Comparison of ENCODE assay signal across 17 cellular contexts in the genomic region with DNA sequence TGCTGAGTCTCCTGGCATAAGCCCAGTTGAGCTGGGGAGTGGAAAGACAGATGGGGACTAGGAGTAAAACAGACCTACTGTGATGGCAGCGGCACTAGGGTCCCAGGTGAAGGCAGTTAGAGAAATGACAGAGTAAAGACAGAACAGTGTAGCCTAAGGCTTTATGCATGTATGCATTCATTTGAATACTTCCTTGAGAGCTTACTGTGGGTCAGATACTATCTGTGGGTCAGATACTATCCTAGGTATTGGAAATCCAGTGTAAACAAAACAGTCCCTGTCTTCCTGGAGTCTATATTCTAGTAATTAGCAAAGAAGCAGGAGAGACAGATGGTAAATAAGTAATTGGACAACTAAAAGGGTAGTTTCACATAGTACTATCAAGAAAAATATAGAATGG.
A peak's percentile ranks its signal among the peaks of the same experiment; 100 is the strongest.
DNase-seq lines count a peak whose midpoint lies in the region; ATAC-seq and TF ChIP-seq lines count a peak whose summit lies in the region.
"Had no signal": no experiment of that assay in that cellular context is flagged by ENCODE, and none has a peak within 500 bp of the region (broad histone marks: within the 10 kb centered on the region; RNA-seq: fewer than 3 reads in every experiment).

No MANE protein-coding gene starts in this region.

- H3K79me2 ChIP-seq in mesendoderm (ENCODE audit: control insufficient read depth, insufficient read depth, low read length), result no peaks in the 10 kb centered on the region

- H3K4me2 ChIP-seq in mesendoderm (ENCODE audit: low read length), result no peak overlapping the region
- H3K4me2 ChIP-seq: BLaER1 treated with 17β-estradiol and CSF1 and Interleukin-3, amounts not matched to agents 10 nM and 100 nM had no signal

- H2BK15ac ChIP-seq in mesendoderm (replicated peaks; ENCODE audit: low read depth), result no peak overlapping the region

- TF ChIP-seq POLR2A in gastrocnemius medialis (IDR thresholded peaks at IDR 0.05) (no peak), thyroid gland (IDR thresholded peaks at IDR 0.05) (no peak)

- BruUV-seq in Caco-2 (replicated peaks; lab: Mats Ljungman, UMichigan), result no TSS peak

- H3K9me3 Mint-ChIP-seq in Caco-2 (ENCODE audit: unreplicated experiment), result peaks cover 33% of the 10 kb centered on the region
- H3K9me3 Mint-ChIP-seq: CD4-positive, alpha-beta T cell had no signal

- POLR2A ChIA-PET in Caco-2 (lab: Charles Lee), result interaction anchor here (0.6 kb wide), 1 partner anchor 15 kb away, joined by 5 read pairs; no protein-coding TSS in a partner anchor

- H3K4me1 Mint-ChIP-seq in Caco-2 (ENCODE audit: low read depth, unreplicated experiment), result peaks cover 12% of the 10 kb centered on the region
- H3K4me1 Mint-ChIP-seq: B cell, IgD-negative memory B cell had no signal

- no peak overlapping the region for H3K4me3 Mint-ChIP-seq in Caco-2 (ENCODE audit: unreplicated experiment)
- H3K4me3 Mint-ChIP-seq: B cell; CD4-positive, alpha-beta T cell had no signal

- H3K27me3 ChIP-seq in Caco-2 (replicated peaks; ENCODE audit: control insufficient read depth, insufficient read depth, low read length) (no peaks in the 10 kb centered on the region), mesendoderm (ENCODE audit: insufficient read depth, low read length, poor library complexity) (no peaks in the 10 kb centered on the region), gastrocnemius medialis (no peaks in the 10 kb centered on the region), thyroid gland (no peaks in the 10 kb centered on the region)
- H3K27me3 ChIP-seq: BLaER1 treated with 17β-estradiol and CSF1 and Interleukin-3, amounts not matched to agents 10 nM and 100 nM had no signal

- no peak overlapping the region for H4K8ac ChIP-seq in mesendoderm (ENCODE audit: low read depth, low read length)

- H3K4me1 ChIP-seq in Caco-2, result peaks cover 8% of the 10 kb centered on the region
- H3K4me1 ChIP-seq in mesendoderm (ENCODE audit: control insufficient read depth, low read depth, low read length), result no peaks in the 10 kb centered on the region
- no peaks in the 10 kb centered on the region for H3K4me1 ChIP-seq in gastrocnemius medialis
- H3K4me1 ChIP-seq in thyroid gland, result no peaks in the 10 kb centered on the region
- H3K4me1 ChIP-seq: BLaER1 treated with 17β-estradiol and CSF1 and Interleukin-3, amounts not matched to agents 10 nM and 100 nM; HAP-1 had no signal

- H3K4ac ChIP-seq in mesendoderm (ENCODE audit: low read depth, low read length), result no peak overlapping the region

- H3K23ac ChIP-seq in mesendoderm (ENCODE audit: low read length), result no peak overlapping the region

- in situ Hi-C loops in gastrocnemius medialis (cut with MboI; ENCODE audit: low sequenced_read_pairs in 4 of 4), result no loop called here

- H3K18ac ChIP-seq in mesendoderm (ENCODE audit: low read length), result no peak overlapping the region

- no peak overlapping the region for H2BK5ac ChIP-seq in mesendoderm (ENCODE audit: low read length)

- WGBS in mesendoderm (ENCODE audit: extremely low coverage, insufficient coverage, low lambda C conversion rate), result no CpG with 5 or more reads among the region's 1 CpG
- WGBS in thyroid gland, 2 donors, result 91 to 94% methylated on average over 1 of the region's 1 CpG

- H3K56ac ChIP-seq in mesendoderm (ENCODE audit: low read length), result peak overlapping the region; percentile 12

- H3K9ac ChIP-seq in mesendoderm (ENCODE audit: low read length), result no peak overlapping the region
- H3K9ac ChIP-seq: BLaER1 treated with 17β-estradiol and CSF1 and Interleukin-3, amounts not matched to agents 10 nM and 100 nM; GM23248 had no signal

- no peaks in the 10 kb centered on the region for H3K27me3 Mint-ChIP-seq in Caco-2 (ENCODE audit: insufficient read depth, unreplicated experiment)
- H3K27me3 Mint-ChIP-seq: CD4-positive, alpha-beta T cell had no signal

- H2AK5ac ChIP-seq in mesendoderm (ENCODE audit: low read length), result no peak overlapping the region

- peaks cover 14% of the 10 kb centered on the region for H3K9me3 ChIP-seq in Caco-2
- peaks cover 0 to 3% (median 0%) of the 10 kb centered on the region in 3 donors for H3K9me3 ChIP-seq in gastrocnemius medialis
- H3K9me3 ChIP-seq in thyroid gland, result no peaks in the 10 kb centered on the region
- H3K9me3 ChIP-seq: HAP-1 had no signal

- peaks cover 20% of the 10 kb centered on the region for H3K36me3 Mint-ChIP-seq in Caco-2 (ENCODE audit: insufficient read depth, unreplicated experiment)

- H3K4me3 ChIP-seq in Caco-2 (ENCODE audit: low read depth, low read length) (no peak overlapping the region), mesendoderm (ENCODE audit: low read length) (no peak overlapping the region), gastrocnemius medialis (no peak overlapping the region), thyroid gland (replicated peaks in 1 of 3) (no peak overlapping the region)
- H3K4me3 ChIP-seq: BLaER1 treated with 17β-estradiol and CSF1 and Interleukin-3, amounts not matched to agents 10 nM and 100 nM; GM23248; HAP-1 had no signal

- no peak for TF ChIP-seq CTCF in Caco-2 (IDR thresholded peaks at IDR 0.05; ENCODE audit: insufficient read depth in 1 of 2, low read depth in 1 of 2, low read length in 1 of 2, severe bottlenecking in 1 of 2, unreplicated experiment in 1 of 2)
- TF ChIP-seq CTCF in gastrocnemius medialis (IDR thresholded peaks at IDR 0.05 in 4 of 5, conservative IDR thresholded peaks at IDR 0.05 in 1 of 5), result no peak
- no peak for TF ChIP-seq CTCF in thyroid gland (IDR thresholded peaks at IDR 0.05)

- H4K5ac ChIP-seq in mesendoderm (ENCODE audit: low read length), result no peak overlapping the region

- H2BK120ac ChIP-seq in mesendoderm (ENCODE audit: low read depth, low read length), result no peak overlapping the region

- H3K27ac ChIP-seq in mesendoderm (ENCODE audit: low read depth, low read length), result no peak overlapping the region
- no peak overlapping the region for H3K27ac ChIP-seq in gastrocnemius medialis
- no peak overlapping the region for H3K27ac ChIP-seq in thyroid gland
- H3K27ac ChIP-seq: BLaER1 treated with 17β-estradiol and CSF1 and Interleukin-3, amounts not matched to agents 10 nM and 100 nM; GM23248 had no signal

- CTCF ChIA-PET in Caco-2 (lab: Charles Lee), result no interaction called here

- peak overlapping the region; percentile 11 for H3K27ac Mint-ChIP-seq in Caco-2 (ENCODE audit: unreplicated experiment)
- H3K27ac Mint-ChIP-seq: B cell; CD4-positive, alpha-beta T cell; IgD-negative memory B cell had no signal

- DNase-seq in Caco-2 (no peak), NCI-H69 (lab: John Stamatoyannopoulos, UW) (peak; percentile 27), mesendoderm (peak; percentile 48), gastrocnemius medialis (no peak), thyroid gland (no peak)
- no peak for DNase-seq in activated CD4-positive, CD25-positive, alpha-beta regulatory T cell (lab: John Stamatoyannopoulos, UW)
- no peak for DNase-seq in central memory CD4-positive, alpha-beta T cell
- DNase-seq: CD4-positive, alpha-beta T cell; DMS 273 treated with DMSO at 0.1 percent for 48 hours; DMS53; DND-41 had no signal

- H3K79me1 ChIP-seq in mesendoderm (ENCODE audit: low read length), result no peaks in the 10 kb centered on the region

- no peaks in the 10 kb centered on the region for H3K36me3 ChIP-seq in Caco-2 (ENCODE audit: control insufficient read depth, insufficient read depth, low read length)
- H3K36me3 ChIP-seq in mesendoderm (ENCODE audit: control insufficient read depth, insufficient read depth, low read length), result no peaks in the 10 kb centered on the region
- no peaks in the 10 kb centered on the region for H3K36me3 ChIP-seq in gastrocnemius medialis
- no peaks in the 10 kb centered on the region for H3K36me3 ChIP-seq in thyroid gland
- H3K36me3 ChIP-seq: HAP-1 had no signal

- intact Hi-C loops in Caco-2 (cut with micrococcal nuclease; ENCODE audit: unreplicated experiment), result no loop called here
- intact Hi-C loops in gastrocnemius medialis (cut with DNase I; ENCODE audit: low total_unique reads), result no loop called here
- intact Hi-C loops in thyroid gland (cut with DNase I), result no loop called here

- no peak for ATAC-seq in gastrocnemius medialis
- ATAC-seq: HepG2 had no signal

Comparison
In these comparisons a context has a peak if more than half of its experiments do, and no peak if none do; other contexts are left out.
1. DNase-seq: peak in NCI-H69 (single experiment) and mesendoderm (single experiment); none in Caco-2 (0 of 2), gastrocnemius medialis (0 of 2), thyroid gland (0 of 2), activated CD4-positive, CD25-positive, alpha-beta regulatory T cell (0 of 4) and central memory CD4-positive, alpha-beta T cell (single experiment).